In the genomic region with DNA sequence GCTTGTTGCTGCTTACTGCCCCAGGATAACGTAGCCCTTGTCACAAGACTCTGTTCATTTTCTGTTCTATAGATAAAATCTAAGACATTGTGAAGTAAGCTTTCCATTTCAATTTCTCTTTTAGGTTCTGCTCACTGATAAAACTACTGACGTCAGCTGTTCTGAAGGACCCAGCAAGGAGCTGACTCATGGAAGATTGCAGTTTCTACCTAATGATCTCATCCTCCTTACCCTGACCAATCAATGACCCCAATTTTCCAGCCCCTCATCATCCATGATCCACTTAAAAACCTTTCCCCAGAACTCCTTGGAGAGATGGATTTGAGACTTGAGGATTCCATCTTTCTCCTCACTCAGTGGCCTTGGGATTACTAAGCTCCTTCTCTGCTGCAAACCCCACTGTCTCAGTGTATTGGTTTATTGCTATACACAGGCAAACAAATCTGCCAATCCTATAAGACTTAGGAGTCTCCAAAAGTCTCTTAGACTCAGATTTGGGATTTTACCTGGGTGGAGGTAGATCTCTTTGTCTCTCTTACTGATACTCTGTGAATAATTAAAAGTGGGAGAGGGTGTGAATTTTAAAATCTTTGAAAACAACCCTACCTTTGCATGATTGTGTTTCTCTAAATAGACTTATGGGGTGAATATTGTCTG, we compare ENCODE assay signal across 18 cellular contexts.
DNase-seq lines count a peak whose midpoint lies in the region; ATAC-seq, FAIRE-seq and TF ChIP-seq lines count a peak whose summit lies in the region.
"Had no signal": no experiment of that assay in that cellular context is flagged by ENCODE, and none has a peak within 500 bp of the region (broad histone marks: within the 10 kb centered on the region; RNA-seq: fewer than 3 reads in every experiment).

No MANE protein-coding gene starts in this region.

- intact Hi-C loops in adrenal gland (cut with DNase I) (no loop called here), Right ventricle myocardium superior (cut with DNase I) (no loop called here)

- no peak for TF ChIP-seq CTCF in A549 (IDR thresholded peaks at IDR 0.05)
- no peak for TF ChIP-seq CTCF in GM23338 (conservative IDR thresholded peaks at IDR 0.05; ENCODE audit: low read depth in 2 of 2)
- no peak for TF ChIP-seq CTCF in adrenal gland (IDR thresholded peaks at IDR 0.05)

- H3K27ac ChIP-seq in A549 (no peak overlapping the region), GM23338 (ENCODE audit: low read depth) (no peak overlapping the region), adrenal gland (peak overlapping the region in 4 of 5 donors; percentile 37 to 81 (median 60))
- H3K27ac ChIP-seq: C4-2B had no signal

- DNase-seq in A549 (ENCODE audit: low read depth in 1 of 2, low spot score in 1 of 2) (no peak), GM23338 (ENCODE audit: low spot score) (no peak), adrenal gland (peak in 4 of 7 donors; percentile 38 to 46 (median 42)), kidney tubule cell (ENCODE audit: low spot score) (peak; percentile 9), GM19239 (ENCODE audit: insufficient read length, low spot score) (no peak), Right ventricle myocardium superior (no peak)
- DNase-seq: DMS153; Karpas-422; MM.1S; NCI-H1417; NCI-H2029 treated with DMSO at 0.1 percent for 48 hours; NCI-H2171 treated with DMSO at 0.1 percent for 48 hours; NCI-H446 treated with DMSO at 0.1 percent for 48 hours; NK-92 treated with Interleukin-12 subunit alpha and Interleukin-12 subunit beta, amount 100 ng/mL, for 24 hours; RPMI8226 had no signal

- H3K4me2 ChIP-seq in A549 (no peak overlapping the region), GM23338 (no peak overlapping the region)

- no peaks in the 10 kb centered on the region; the same call in 1 of the 2 replicates for H3K9me2 ChIP-seq in GM23338 (ENCODE audit: insufficient read depth)

- H3K9me3 ChIP-seq in A549 (0 out of 3 replicates have a peak, but pooled peaks cover 9% of the 10 kb centered on the region), adrenal gland (replicated peaks in 1 of 3) (peaks cover 0 to 11% (median 0%) of the 10 kb centered on the region in 3 donors)

- peaks cover 33% of the 10 kb centered on the region for H3K36me3 Mint-ChIP-seq in GM23338 (ENCODE audit: low read depth)

- TF ChIP-seq EP300 in A549 (IDR thresholded peaks at IDR 0.05) = no peak

- no peaks in the 10 kb centered on the region for H3K4me1 ChIP-seq in A549
- H3K4me1 ChIP-seq in GM23338 (ENCODE audit: insufficient read depth) = no peaks in the 10 kb centered on the region
- H3K4me1 ChIP-seq in adrenal gland (replicated peaks in 1 of 2) = peaks cover 8 to 19% of the 10 kb centered on the region in 2 donors

- TF ChIP-seq POLR2A in A549 (IDR thresholded peaks at IDR 0.05; ENCODE audit: low read length) = no peak
- no peak for TF ChIP-seq POLR2A in adrenal gland (IDR thresholded peaks at IDR 0.05)

- 56% methylated on average over 2 of the region's 2 CpGs for WGBS in A549 (ENCODE audit: missing lambda C conversion rate)
- 38 to 47% (median 45%) methylated on average over 2 of the region's 2 CpGs for WGBS in adrenal gland, 4 donors

- H2AFZ ChIP-seq in GM23338 = peak overlapping the region; percentile 52; the same call in 1 of the 2 replicates

- no peaks in the 10 kb centered on the region for H3K27me3 Mint-ChIP-seq in GM23338 (ENCODE audit: insufficient read depth, low read depth, poor library complexity)

- H3K4me1 Mint-ChIP-seq in GM23338 = no peaks in the 10 kb centered on the region; the same call in 2 of the 3 replicates

- no peak for FAIRE-seq in A549 (lab: Jason Lieb, UNC)
- no peak for FAIRE-seq in GM19239 (lab: Jason Lieb, UNC)
- FAIRE-seq: H1 had no signal

- H3K9me3 Mint-ChIP-seq in GM23338 = peaks cover 32% of the 10 kb centered on the region

- TF ChIP-seq RAD21 in A549 (conservative IDR thresholded peaks at IDR 0.05 in 1 of 2, IDR thresholded peaks at IDR 0.05 in 1 of 2) = no peak

- no peaks in the 10 kb centered on the region for H4K20me1 ChIP-seq in GM23338 (replicated peaks; ENCODE audit: insufficient read depth)

- CTCF ChIA-PET in A549 (lab: Yijun Ruan, JAX) = interaction anchor here (0.7 to 0.8 kb wide), 2 partner anchors 16 to 158 kb away, joined by 3 read pairs; no protein-coding TSS in a partner anchor

- no peaks in the 10 kb centered on the region for H3F3A ChIP-seq in GM23338 (replicated peaks; ENCODE audit: low read depth)

- ATAC-seq in A549 = no peak
- ATAC-seq in GM23338 = no peak
- ATAC-seq in Right ventricle myocardium superior (ENCODE audit: poor library complexity) = no peak
- ATAC-seq in HG02642 (IDR thresholded peaks at IDR 0.05; ENCODE audit: poor library complexity, unreplicated experiment) = no peak

- no peak overlapping the region for H3K4me3 ChIP-seq in A549
- H3K4me3 ChIP-seq in GM23338 = no peak overlapping the region
- no peak overlapping the region for H3K4me3 ChIP-seq in adrenal gland

- H3K27me3 ChIP-seq in GM23338 (ENCODE audit: insufficient read depth) = no peaks in the 10 kb centered on the region
- H3K27me3 ChIP-seq in adrenal gland = no peaks in the 10 kb centered on the region

- H3K79me2 ChIP-seq in GM23338 (replicated peaks; ENCODE audit: insufficient read depth) = no peaks in the 10 kb centered on the region

- H3K36me3 ChIP-seq in GM23338 (ENCODE audit: insufficient read depth) (no peaks in the 10 kb centered on the region), adrenal gland (replicated peaks in 1 of 2) (no peaks in the 10 kb centered on the region)

- no peak overlapping the region for H3K4me3 Mint-ChIP-seq in GM23338

- H3K27ac Mint-ChIP-seq in GM23338 = no peak overlapping the region

- POLR2A ChIA-PET in A549 (lab: Yijun Ruan, JAX) = no interaction called here

TF ChIP-seq in A549, 52 proteins besides CTCF, POLR2A, EP300 and RAD21:
- peak; percentile 66 for TF ChIP-seq MAFK (IDR thresholded peaks at IDR 0.05; ENCODE audit: partially characterized antibody)
- TF ChIP-seq PHF8 (IDR thresholded peaks at IDR 0.05; ENCODE audit: borderline replicate concordance, low read depth) = no peak

TF ChIP-seq in GM23338, 12 proteins besides CTCF, POLR2A, EP300 and RAD21:
- TF ChIP-seq STAT1 (IDR thresholded peaks at IDR 0.05; ENCODE audit: unreplicated experiment) (no peak), NANOG (IDR thresholded peaks at IDR 0.05; ENCODE audit: borderline replicate concordance) (no peak), ZNF114 (CRISPR knock-in tag; IDR thresholded peaks at IDR 0.05) (no peak), EZH2 (IDR thresholded peaks at IDR 0.05; ENCODE audit: low read depth, unreplicated experiment) (no peak), ZNF331 (CRISPR knock-in tag; IDR thresholded peaks at IDR 0.05; ENCODE audit: low read depth) (no peak)

Comparison
In these comparisons a context has a peak if more than half of its experiments do, and no peak if none do; other contexts are left out.
1. DNase-seq: peak in adrenal gland (4 of 7) and kidney tubule cell (single experiment); none in A549 (0 of 2), GM23338 (single experiment), GM19239 (single experiment) and Right ventricle myocardium superior (single experiment).
2. H3K27ac ChIP-seq: peak in adrenal gland (4 of 5); none in A549 (0 of 2) and GM23338 (single experiment).